In the genomic region with DNA sequence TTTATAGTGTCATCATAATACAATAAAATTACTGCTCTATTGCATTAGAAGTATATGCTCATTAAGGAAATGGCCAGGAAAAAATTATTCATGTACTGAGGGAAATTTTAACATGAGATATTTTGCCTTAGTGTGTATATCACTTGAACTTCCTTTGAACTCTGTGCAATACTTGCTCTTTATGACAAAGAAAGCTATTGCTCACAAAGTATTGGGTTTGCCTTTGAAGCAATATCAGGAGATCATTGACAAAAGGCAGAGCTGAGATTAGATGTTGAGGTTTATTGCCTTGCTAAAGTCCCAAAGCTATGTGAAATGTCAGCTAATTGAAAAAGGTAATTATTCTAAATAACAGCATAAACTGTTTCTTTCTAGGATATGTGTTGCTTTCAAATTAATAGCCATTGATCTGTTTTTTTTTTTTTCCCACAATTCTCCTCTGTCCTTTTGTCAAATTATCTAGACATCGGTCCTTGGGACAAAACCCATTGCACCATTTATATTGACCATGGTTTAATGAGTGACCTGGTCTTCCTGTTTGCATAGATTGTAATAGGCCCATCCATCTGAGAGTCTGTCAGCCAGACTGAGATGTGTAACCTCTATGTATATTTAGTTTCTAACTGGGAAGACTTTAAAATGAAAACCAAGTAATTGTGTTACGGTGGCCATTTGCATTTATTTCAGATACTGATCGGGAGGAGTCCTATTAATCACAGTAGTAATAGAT, we compare ENCODE assay signal across 13 cellular contexts.
DNase-seq lines count a peak whose midpoint lies in the region; ATAC-seq, FAIRE-seq and TF ChIP-seq lines count a peak whose summit lies in the region.
"Had no signal": no experiment of that assay in that cellular context is flagged by ENCODE, and none has a peak within 500 bp of the region (broad histone marks: within the 10 kb centered on the region; RNA-seq: fewer than 3 reads in every experiment).

No MANE protein-coding gene starts in this region.

- 88 to 93% (median 90%) methylated on average over 3 of the region's 3 CpGs for WGBS in ovary, 3 donors

- CTCF ChIA-PET in CD8-positive, alpha-beta T cell (lab: Charles Lee) = no interaction called here

- TF ChIP-seq EP300 in ovary (IDR thresholded peaks at IDR 0.05) = no peak

- H3K4me1 ChIP-seq in CD8-positive, alpha-beta T cell (ENCODE audit: insufficient read depth, low read length) = no peaks in the 10 kb centered on the region
- H3K4me1 ChIP-seq in SJCRH30 = no peaks in the 10 kb centered on the region
- no peaks in the 10 kb centered on the region for H3K4me1 ChIP-seq in ovary (ENCODE audit: insufficient read depth)

- peak; percentile 88 for ATAC-seq in left colon
- no peak for ATAC-seq in CD8-positive, alpha-beta T cell

- H3K4me3 Mint-ChIP-seq in progenitor cell of endocrine pancreas (ENCODE audit: low read depth) = no peak overlapping the region
- H3K4me3 Mint-ChIP-seq in CD8-positive, alpha-beta T cell = no peak overlapping the region
- H3K4me3 Mint-ChIP-seq: B cell; CD4-positive, alpha-beta T cell; HFFc6 had no signal

- TF ChIP-seq POLR2A in ovary (IDR thresholded peaks at IDR 0.05) = no peak

- TF ChIP-seq CTCF in D721Med (IDR thresholded peaks at IDR 0.05; ENCODE audit: insufficient read depth, missing control alignments) = no peak
- no peak for TF ChIP-seq CTCF in progenitor cell of endocrine pancreas (IDR thresholded peaks at IDR 0.05; ENCODE audit: unreplicated experiment)
- no peak for TF ChIP-seq CTCF in CD8-positive, alpha-beta T cell (IDR thresholded peaks at IDR 0.05)
- no peak for TF ChIP-seq CTCF in ovary (IDR thresholded peaks at IDR 0.05)

- no peak overlapping the region for H3K4me3 ChIP-seq in CD8-positive, alpha-beta T cell (ENCODE audit: low read depth, low read length)
- H3K4me3 ChIP-seq in SJCRH30 = no peak overlapping the region
- H3K4me3 ChIP-seq in ovary = no peak overlapping the region

- peak; percentile 63 for FAIRE-seq in D721Med (lab: Jason Lieb, UNC)

- no peak for DNase-seq in D721Med (ENCODE audit: insufficient read length, low spot score)
- peak; percentile 1 for DNase-seq in HuH-7.5 (ENCODE audit: low spot score)
- DNase-seq in left colon = no peak
- DNase-seq in progenitor cell of endocrine pancreas (ENCODE audit: low spot score, unreplicated experiment) = no peak
- DNase-seq in CD8-positive, alpha-beta T cell = no peak
- no peak for DNase-seq in SJCRH30
- no peak for DNase-seq in ovary
- DNase-seq: C1 segment of cervical spinal cord; CD4-positive, alpha-beta T cell; HCEC 1CT; HFFc6 had no signal

- H3K9me3 ChIP-seq in CD8-positive, alpha-beta T cell (ENCODE audit: low read length) = no peaks in the 10 kb centered on the region
- no peaks in the 10 kb centered on the region for H3K9me3 ChIP-seq in SJCRH30 (replicated peaks)
- H3K9me3 ChIP-seq in ovary = no peaks in the 10 kb centered on the region

- POLR2A ChIA-PET in CD8-positive, alpha-beta T cell (lab: Charles Lee) = no interaction called here

- peaks cover 8% of the 10 kb centered on the region for H3K4me1 Mint-ChIP-seq in progenitor cell of endocrine pancreas (ENCODE audit: low read depth)
- no peaks in the 10 kb centered on the region for H3K4me1 Mint-ChIP-seq in CD8-positive, alpha-beta T cell (ENCODE audit: low read depth)
- H3K4me1 Mint-ChIP-seq: B cell had no signal

- no peaks in the 10 kb centered on the region for H3K27me3 Mint-ChIP-seq in progenitor cell of endocrine pancreas
- no peaks in the 10 kb centered on the region for H3K27me3 Mint-ChIP-seq in CD8-positive, alpha-beta T cell (ENCODE audit: low read depth)
- H3K27me3 Mint-ChIP-seq: B cell; CD4-positive, alpha-beta T cell had no signal

- peaks cover 3% of the 10 kb centered on the region for H3K36me3 Mint-ChIP-seq in progenitor cell of endocrine pancreas (ENCODE audit: insufficient read depth)
- no peaks in the 10 kb centered on the region for H3K36me3 Mint-ChIP-seq in CD8-positive, alpha-beta T cell

- peaks cover 11% of the 10 kb centered on the region for H3K9me3 Mint-ChIP-seq in progenitor cell of endocrine pancreas (ENCODE audit: low read depth)
- no peaks in the 10 kb centered on the region for H3K9me3 Mint-ChIP-seq in CD8-positive, alpha-beta T cell
- H3K9me3 Mint-ChIP-seq: CD4-positive, alpha-beta T cell had no signal

- H3K27ac Mint-ChIP-seq in progenitor cell of endocrine pancreas = peak overlapping the region; percentile 86
- H3K27ac Mint-ChIP-seq in CD8-positive, alpha-beta T cell = no peak overlapping the region
- H3K27ac Mint-ChIP-seq: B cell; CD4-positive, alpha-beta T cell; HFFc6 had no signal

- H3K36me3 ChIP-seq in CD8-positive, alpha-beta T cell (ENCODE audit: insufficient read depth, low read length) = no peaks in the 10 kb centered on the region
- no peaks in the 10 kb centered on the region for H3K36me3 ChIP-seq in SJCRH30
- no peaks in the 10 kb centered on the region for H3K36me3 ChIP-seq in ovary

- intact Hi-C loops in left colon (cut with DNase I, micrococcal nuclease) = no loop called here
- intact Hi-C loops in CD8-positive, alpha-beta T cell (cut with DNase I, micrococcal nuclease) = no loop called here
- intact Hi-C loops in ovary (cut with DNase I) = no loop called here

- no peak overlapping the region for H3K27ac ChIP-seq in CD8-positive, alpha-beta T cell (ENCODE audit: low read depth, low read length)
- no peak overlapping the region for H3K27ac ChIP-seq in SJCRH30
- H3K27ac ChIP-seq in ovary = no peak overlapping the region
- H3K27ac ChIP-seq: HL-60 had no signal

- no peaks in the 10 kb centered on the region for H3K27me3 ChIP-seq in CD8-positive, alpha-beta T cell (ENCODE audit: insufficient read depth, low read length)
- H3K27me3 ChIP-seq in SJCRH30 = no peaks in the 10 kb centered on the region
- no peaks in the 10 kb centered on the region for H3K27me3 ChIP-seq in ovary
